ENCODE assay signal across 8 cellular contexts in genomic region chr15:70741107-70741511, GRCh38. TPM values are rescaled to one million over a fixed set of nuclear protein-coding genes. Genes with fewer than 3 reads are reported as not detected.
DNase-seq lines count a peak whose midpoint lies in the region; ATAC-seq and TF ChIP-seq lines count a peak whose summit lies in the region.

No MANE protein-coding gene starts in this region.

- DNase-seq in Ammon's horn (ENCODE audit: low spot score) (peak; percentile 53), NCI-H226 (peak; percentile 90), epithelial cell of proximal tubule (ENCODE audit: low read depth) (peak; percentile 67), omental fat pad (ENCODE audit: low spot score) (peak; percentile 68), GM19238 (ENCODE audit: insufficient read length, low spot score) (no peak), HAP-1 (ENCODE audit: low spot score in 2 of 2) (no peak), LoVo (ENCODE audit: low spot score) (no peak)

- H3K36me3 ChIP-seq in HAP-1 (replicated peaks), result no peaks in the 10 kb centered on the region

- ATAC-seq in omental fat pad (ENCODE audit: low FRiP score) (peak; percentile 83), HG02970 (IDR thresholded peaks at IDR 0.05; ENCODE audit: low FRiP score, unreplicated experiment) (no peak)

- H3K9me3 ChIP-seq in HAP-1, result no peaks in the 10 kb centered on the region

- no peak for TF ChIP-seq CTCF in epithelial cell of proximal tubule (conservative IDR thresholded peaks at IDR 0.05; ENCODE audit: low read depth, low read length)
- TF ChIP-seq CTCF in omental fat pad (IDR thresholded peaks at IDR 0.05), result no peak

- H3K4me1 ChIP-seq in HAP-1, result no peaks in the 10 kb centered on the region

- no peak overlapping the region for H3K4me3 ChIP-seq in epithelial cell of proximal tubule (ENCODE audit: low read depth, low read length)
- no peak overlapping the region for H3K4me3 ChIP-seq in HAP-1

- in situ Hi-C loops in HAP-1 (cut with MboI; ENCODE audit: low sequenced_read_pairs), result no loop called here

- H3K27me3 ChIP-seq in HAP-1 (ENCODE audit: low read depth), result no peaks in the 10 kb centered on the region

RNA-seq across cellular contexts. Expression of gene UACA, which starts 22.2 kb away (rescaled TPM):
- 20.6 and 39.7 TPM in 2 replicates for total RNA-seq in epithelial cell of proximal tubule
- total RNA-seq in omental fat pad, result 100 to 1,000 TPM in 1 of 4 donors, 10 to 100 TPM in 3; 36.1 to 158 (median 47.3) TPM

Comparison
In these comparisons a context has a peak if more than half of its experiments do, and no peak if none do; other contexts are left out.
1. DNase-seq: peak in Ammon's horn (single experiment), NCI-H226 (single experiment), epithelial cell of proximal tubule (single experiment) and omental fat pad (single experiment); none in GM19238 (single experiment), HAP-1 (0 of 2) and LoVo (single experiment).